In the genomic region with DNA sequence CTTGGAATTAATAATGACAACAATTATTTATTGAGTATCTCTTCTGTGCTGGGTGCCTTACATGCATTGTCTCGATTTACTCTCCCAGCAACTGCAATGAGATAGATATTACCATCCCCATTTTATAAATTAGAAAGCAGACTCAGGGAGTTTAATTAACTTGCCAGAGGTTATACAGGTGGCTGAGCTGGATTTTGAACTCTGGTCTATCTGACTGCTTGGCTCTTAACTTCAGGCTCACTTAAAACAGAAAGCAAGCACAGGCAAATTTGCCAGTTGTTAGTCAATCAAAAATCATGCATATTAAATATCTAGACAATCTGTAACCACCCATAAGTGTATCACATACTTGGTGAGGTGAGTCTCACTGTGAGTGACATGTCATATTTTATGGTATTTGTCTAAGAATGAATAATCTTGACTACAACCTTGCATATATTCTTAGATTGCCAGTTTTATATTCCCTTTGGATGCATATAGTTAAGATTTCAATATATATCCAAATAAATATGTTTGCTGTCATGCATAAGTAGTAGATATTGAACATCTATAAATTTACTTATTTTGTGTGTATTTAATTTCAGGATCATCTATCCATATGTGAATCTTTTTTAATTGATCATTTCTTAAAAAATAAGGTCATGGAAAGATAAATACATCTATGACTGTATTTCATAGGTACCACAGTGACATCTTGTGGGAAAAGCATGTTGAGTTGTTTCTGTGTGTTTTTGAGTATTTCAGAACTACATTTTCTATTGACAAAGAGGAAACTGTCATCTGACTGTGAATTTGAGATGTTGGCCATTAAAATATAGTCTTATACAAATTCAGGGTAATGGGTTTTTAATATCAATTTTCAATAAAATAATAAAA, we compare ENCODE assay signal across 10 cellular contexts.
DNase-seq lines count a peak whose midpoint lies in the region; ATAC-seq and TF ChIP-seq lines count a peak whose summit lies in the region.
"Had no signal": no experiment of that assay in that cellular context is flagged by ENCODE, and none has a peak within 500 bp of the region (broad histone marks: within the 10 kb centered on the region; RNA-seq: fewer than 3 reads in every experiment).

No MANE protein-coding gene starts in this region.

- no peak for ATAC-seq in HG02588 (IDR thresholded peaks at IDR 0.05; ENCODE audit: unreplicated experiment)
- ATAC-seq: gastrocnemius medialis had no signal

- DNase-seq in cardiac muscle cell (ENCODE audit: low read depth in 1 of 2, low spot score in 1 of 2) = peak; percentile 50 to 61
- DNase-seq in cardiac septum (ENCODE audit: low spot score) = no peak
- DNase-seq in RKO (ENCODE audit: low spot score) = peak; percentile 43
- peak; percentile 34 for DNase-seq in foreskin melanocyte
- DNase-seq in uterus = no peak
- DNase-seq in activated CD4-positive, alpha-beta T cell treated with anti-CD3 and anti-CD28 coated beads for 1 hour = no peak
- DNase-seq in activated CD4-positive, alpha-beta T cell treated with anti-CD3 and anti-CD28 coated beads for 48 hours = no peak
- DNase-seq: gastrocnemius medialis, GF-D8 had no signal

- peak; percentile 39 for TF ChIP-seq CTCF in cardiac muscle cell (IDR thresholded peaks at IDR 0.05; ENCODE audit: low read depth, low read length)
- peak; percentile 24 to 34 (median 26) for TF ChIP-seq CTCF in uterus (IDR thresholded peaks at IDR 0.05)

- H3K9me3 ChIP-seq in cardiac muscle cell (ENCODE audit: low read depth) = no peaks in the 10 kb centered on the region
- H3K9me3 ChIP-seq in uterus = no peaks in the 10 kb centered on the region
- H3K9me3 ChIP-seq: gastrocnemius medialis had no signal

- no peaks in the 10 kb centered on the region for H3K36me3 ChIP-seq in cardiac muscle cell
- no peaks in the 10 kb centered on the region for H3K36me3 ChIP-seq in uterus
- H3K36me3 ChIP-seq: gastrocnemius medialis had no signal

- H3K27me3 ChIP-seq in cardiac muscle cell (no peaks in the 10 kb centered on the region), uterus (no peaks in the 10 kb centered on the region)
- H3K27me3 ChIP-seq: gastrocnemius medialis had no signal

- H3K4me3 ChIP-seq in cardiac muscle cell = no peak overlapping the region
- no peak overlapping the region for H3K4me3 ChIP-seq in uterus
- H3K4me3 ChIP-seq: gastrocnemius medialis had no signal

- no peak overlapping the region for H3K27ac ChIP-seq in cardiac muscle cell
- no peak overlapping the region for H3K27ac ChIP-seq in uterus
- H3K27ac ChIP-seq: gastrocnemius medialis had no signal

- TF ChIP-seq POLR2A in uterus (IDR thresholded peaks at IDR 0.05) = no peak

- intact Hi-C loops in cardiac septum (cut with DNase I) = loop anchor here (5.0 kb wide), 2 partner anchors 107 to 357 kb away; no protein-coding TSS in a partner anchor
- intact Hi-C loops in uterus (cut with DNase I; ENCODE audit: low total_unique reads) = no loop called here

- H3K4me1 ChIP-seq in cardiac muscle cell (ENCODE audit: low read depth) (peaks cover 7% of the 10 kb centered on the region), uterus (no peaks in the 10 kb centered on the region)

Comparison
In these comparisons a context has a peak if more than half of its experiments do, and no peak if none do; other contexts are left out.
1. DNase-seq: peak in cardiac muscle cell (2 of 2), RKO (single experiment) and foreskin melanocyte (single experiment); none in cardiac septum (single experiment), uterus (0 of 2), activated CD4-positive, alpha-beta T cell treated with anti-CD3 and anti-CD28 coated beads for 1 hour (single experiment) and activated CD4-positive, alpha-beta T cell treated with anti-CD3 and anti-CD28 coated beads for 48 hours (single experiment).